Comparison of ENCODE assay signal across 18 cellular contexts in the genomic region with DNA sequence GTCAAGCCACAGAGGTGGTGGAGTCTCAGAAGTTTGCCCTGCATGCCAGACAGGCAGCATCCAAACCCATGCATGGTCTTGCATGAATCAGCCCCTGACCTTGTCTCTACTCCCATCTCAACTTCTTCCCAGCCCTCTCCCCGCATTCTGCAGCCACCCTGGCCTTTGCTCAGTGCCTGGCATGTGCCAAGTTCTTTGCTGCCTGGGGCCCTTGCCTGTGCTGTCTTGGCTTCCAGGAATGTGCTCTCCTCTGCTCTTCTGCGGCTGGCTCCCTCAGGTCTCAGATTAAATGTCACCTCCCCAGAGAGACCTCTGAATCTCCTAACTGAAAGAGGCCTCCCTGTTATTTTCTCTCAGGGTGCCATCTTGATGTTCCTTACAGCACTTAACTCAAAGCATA. TPM values are rescaled to one million over a fixed set of nuclear protein-coding genes. Genes with fewer than 3 reads are reported as not detected.
A peak's percentile ranks its signal among the peaks of the same experiment; 100 is the strongest.
DNase-seq lines count a peak whose midpoint lies in the region; ATAC-seq and TF ChIP-seq lines count a peak whose summit lies in the region.
"Had no signal": no experiment of that assay in that cellular context is flagged by ENCODE, and none has a peak within 500 bp of the region (broad histone marks: within the 10 kb centered on the region; RNA-seq: fewer than 3 reads in every experiment).

No MANE protein-coding gene starts in this region.

- BruUV-seq in MCF 10A (replicated peaks; lab: Mats Ljungman, UMichigan): no TSS peak

- no peak overlapping the region for H3K4me2 ChIP-seq in SK-N-SH
- H3K4me2 ChIP-seq: BLaER1 treated with 17β-estradiol and CSF1 and Interleukin-3, amounts not matched to agents 10 nM and 100 nM had no signal

- no peak overlapping the region for H3K4me3 ChIP-seq in SK-N-SH (ENCODE audit: low read depth in 2 of 2, low read length in 1 of 2)
- no peak overlapping the region for H3K4me3 ChIP-seq in upper lobe of right lung
- H3K4me3 ChIP-seq: BLaER1 treated with 17β-estradiol and CSF1 and Interleukin-3, amounts not matched to agents 10 nM and 100 nM; spleen; tibial nerve had no signal

- TF ChIP-seq CTCF in SK-N-SH (IDR thresholded peaks at IDR 0.05) (no peak), MCF 10A (IDR thresholded peaks at IDR 0.05; ENCODE audit: unreplicated experiment) (no peak), upper lobe of right lung (IDR thresholded peaks at IDR 0.05) (no peak)

- POLR2A ChIA-PET in SK-N-SH (lab: Yijun Ruan, JAX) (no interaction called here), MCF 10A (lab: Yijun Ruan, JAX) (interaction anchor here (1.0 kb wide), 1 partner anchor 69 kb away, joined by 3 read pairs; no protein-coding TSS in a partner anchor)

- no peaks in the 10 kb centered on the region for H3K36me3 ChIP-seq in SK-N-SH (replicated peaks in 1 of 2; ENCODE audit: control insufficient read depth in 1 of 2, insufficient read depth in 2 of 2, low read length in 1 of 2)
- no peaks in the 10 kb centered on the region for H3K36me3 ChIP-seq in upper lobe of right lung
- H3K36me3 ChIP-seq: BLaER1 treated with 17β-estradiol and CSF1 and Interleukin-3, amounts not matched to agents 10 nM and 100 nM; spleen; WERI-Rb-1 had no signal

- intact Hi-C loops in MCF 10A (cut with micrococcal nuclease) (loop anchor here (2.0 kb wide), 2 partner anchors 17 to 43 kb away; a partner anchor contains a TSS), upper lobe of right lung (cut with DNase I) (no loop called here)

- no peak overlapping the region for H3K4me3 Mint-ChIP-seq in MCF 10A (ENCODE audit: unreplicated experiment)
- H3K4me3 Mint-ChIP-seq: T-cell had no signal

- H3K9me3 Mint-ChIP-seq in MCF 10A (ENCODE audit: unreplicated experiment): no peaks in the 10 kb centered on the region
- H3K9me3 Mint-ChIP-seq: activated T-helper 2 cell treated with anti-CD3 and anti-CD28 coated beads, Interferon-gamma antibody, Interleukin-2, Interleukin-4, amounts not matched to agents 10 μg/mL and 5 μg/mL and 100 μg/mL, durations not matched to agents 14 hours and 24 hours and 36 hours; T-cell had no signal

- peaks cover 4 to 18% of the 10 kb centered on the region in 2 experiments; a peak in 2 of 4 replicates for H3K4me1 ChIP-seq in SK-N-SH (ENCODE audit: control insufficient read depth in 1 of 2, insufficient read depth in 2 of 2, low read depth in 1 of 2, low read length in 1 of 2)
- no peaks in the 10 kb centered on the region for H3K4me1 ChIP-seq in upper lobe of right lung
- H3K4me1 ChIP-seq: spleen had no signal

- no peak overlapping the region for H2AFZ ChIP-seq in SK-N-SH (ENCODE audit: low read depth)

- no peak; the same call in 2 of the 3 replicates for ATAC-seq in SK-N-SH treated with all-trans-retinoic acid at 6 μM for 48 hours
- ATAC-seq in GM21786 (IDR thresholded peaks at IDR 0.05; ENCODE audit: unreplicated experiment): no peak
- no peak for ATAC-seq in upper lobe of right lung
- ATAC-seq: T-cell had no signal

- H3K27ac ChIP-seq in SK-N-SH (ENCODE audit: low read depth in 2 of 2, low read length in 1 of 2): peak overlapping the region in 1 of 2 experiments; percentile 82; a peak in 2 of 4 replicates
- no peak overlapping the region for H3K27ac ChIP-seq in upper lobe of right lung
- H3K27ac ChIP-seq: BLaER1 treated with 17β-estradiol and CSF1 and Interleukin-3, amounts not matched to agents 10 nM and 100 nM; HL-60; spleen; tibial nerve; WERI-Rb-1 had no signal

- no peaks in the 10 kb centered on the region for H3K79me2 ChIP-seq in SK-N-SH (ENCODE audit: insufficient read depth)

- H3K36me3 Mint-ChIP-seq in MCF 10A (ENCODE audit: insufficient read depth, unreplicated experiment): peaks cover 6% of the 10 kb centered on the region
- H3K36me3 Mint-ChIP-seq: T-cell had no signal

- peaks cover 13% of the 10 kb centered on the region for H3F3A ChIP-seq in SK-N-SH (replicated peaks; ENCODE audit: insufficient read depth)

- peak overlapping the region; percentile 96 for H3K27ac Mint-ChIP-seq in MCF 10A (ENCODE audit: low read depth, unreplicated experiment)
- H3K27ac Mint-ChIP-seq: activated T-helper 2 cell treated with anti-CD3 and anti-CD28 coated beads, Interferon-gamma antibody, Interleukin-2, Interleukin-4, amounts not matched to agents 10 μg/mL and 5 μg/mL and 100 μg/mL, durations not matched to agents 14 hours and 24 hours and 36 hours; T-cell had no signal

- TF ChIP-seq EP300 in SK-N-SH (IDR thresholded peaks at IDR 0.05; ENCODE audit: borderline replicate concordance in 1 of 2, low read depth in 1 of 2, low read length in 1 of 2): no peak

- no peaks in the 10 kb centered on the region for H3K9me2 ChIP-seq in SK-N-SH

- H3K9me3 ChIP-seq in SK-N-SH (no peaks in the 10 kb centered on the region), upper lobe of right lung (no peaks in the 10 kb centered on the region)
- H3K9me3 ChIP-seq: BLaER1 treated with 17β-estradiol and CSF1 and Interleukin-3, amounts not matched to agents 10 nM and 100 nM; spleen; tibial nerve had no signal

- WGBS in SK-N-SH (ENCODE audit: low lambda C conversion rate): 69% methylated on average over 2 of the region's 2 CpGs

- TF ChIP-seq RAD21 in SK-N-SH (IDR thresholded peaks at IDR 0.05; ENCODE audit: low read length): no peak

- H4K20me1 ChIP-seq in SK-N-SH (ENCODE audit: insufficient read depth): no peaks in the 10 kb centered on the region
- H4K20me1 ChIP-seq: BLaER1 treated with 17β-estradiol and CSF1 and Interleukin-3, amounts not matched to agents 10 nM and 100 nM had no signal

- CTCF ChIA-PET in SK-N-SH (lab: Yijun Ruan, JAX): no interaction called here
- CTCF ChIA-PET in MCF 10A (lab: Yijun Ruan, JAX): interaction anchor here (0.6 kb wide), 1 partner anchor 136 kb away, joined by 4 read pairs; no protein-coding TSS in a partner anchor

- H3K27me3 Mint-ChIP-seq in MCF 10A (ENCODE audit: insufficient read depth, unreplicated experiment): no peaks in the 10 kb centered on the region
- H3K27me3 Mint-ChIP-seq: T-cell had no signal

- H3K9ac ChIP-seq in SK-N-SH: peak overlapping the region; percentile 37; the same call in 1 of the 2 replicates
- H3K9ac ChIP-seq: BLaER1 treated with 17β-estradiol and CSF1 and Interleukin-3, amounts not matched to agents 10 nM and 100 nM had no signal

- no peak for DNase-seq in SK-N-SH
- DNase-seq in MCF 10A (ENCODE audit: unreplicated experiment): peak; percentile 59
- DNase-seq in kidney tubule cell (ENCODE audit: low spot score): peak; percentile 32
- no peak for DNase-seq in C1 segment of cervical spinal cord (lab: John Stamatoyannopoulos, UW)
- DNase-seq in upper lobe of right lung: no peak
- DNase-seq in NCI-H1417 (lab: John Stamatoyannopoulos, UW): no peak
- DNase-seq: 8988T, cerebellar nuclear complex, NCI-H2107, spleen, T-cell, WERI-Rb-1 had no signal

- H3K4me1 Mint-ChIP-seq in MCF 10A (ENCODE audit: insufficient read depth, unreplicated experiment): peaks cover 24% of the 10 kb centered on the region
- H3K4me1 Mint-ChIP-seq: T-cell had no signal

- H3K27me3 ChIP-seq in SK-N-SH (ENCODE audit: insufficient read depth): no peaks in the 10 kb centered on the region
- no peaks in the 10 kb centered on the region for H3K27me3 ChIP-seq in upper lobe of right lung
- H3K27me3 ChIP-seq: BLaER1 treated with 17β-estradiol and CSF1 and Interleukin-3, amounts not matched to agents 10 nM and 100 nM; spleen; tibial nerve had no signal

TF ChIP-seq in SK-N-SH, 30 proteins besides CTCF, POLR2A, EP300 and RAD21 (continues in another document):
- TF ChIP-seq RFX5 (IDR thresholded peaks at IDR 0.05; ENCODE audit: low read length) (no peak), TCF12 (IDR thresholded peaks at IDR 0.05) (no peak), MXI1 (IDR thresholded peaks at IDR 0.05; ENCODE audit: low read depth, low read length) (no peak), SMC3 (IDR thresholded peaks at IDR 0.05; ENCODE audit: low read depth, low read length) (no peak)

TF ChIP-seq in SK-N-SH treated with all-trans-retinoic acid at 6 μM for 48 hours, 23 proteins besides CTCF, POLR2A, EP300 and RAD21 (continues in another document):
- TF ChIP-seq TOX (CRISPR knock-in tag; IDR thresholded peaks at IDR 0.05; ENCODE audit: borderline replicate concordance) (no peak), BACH2 (CRISPR knock-in tag; IDR thresholded peaks at IDR 0.05; ENCODE audit: borderline replicate concordance) (no peak), OSR1 (CRISPR knock-in tag; IDR thresholded peaks at IDR 0.05) (no peak), ISL1 (CRISPR knock-in tag; IDR thresholded peaks at IDR 0.05) (no peak)
- TF ChIP-seq, protein P1, sequence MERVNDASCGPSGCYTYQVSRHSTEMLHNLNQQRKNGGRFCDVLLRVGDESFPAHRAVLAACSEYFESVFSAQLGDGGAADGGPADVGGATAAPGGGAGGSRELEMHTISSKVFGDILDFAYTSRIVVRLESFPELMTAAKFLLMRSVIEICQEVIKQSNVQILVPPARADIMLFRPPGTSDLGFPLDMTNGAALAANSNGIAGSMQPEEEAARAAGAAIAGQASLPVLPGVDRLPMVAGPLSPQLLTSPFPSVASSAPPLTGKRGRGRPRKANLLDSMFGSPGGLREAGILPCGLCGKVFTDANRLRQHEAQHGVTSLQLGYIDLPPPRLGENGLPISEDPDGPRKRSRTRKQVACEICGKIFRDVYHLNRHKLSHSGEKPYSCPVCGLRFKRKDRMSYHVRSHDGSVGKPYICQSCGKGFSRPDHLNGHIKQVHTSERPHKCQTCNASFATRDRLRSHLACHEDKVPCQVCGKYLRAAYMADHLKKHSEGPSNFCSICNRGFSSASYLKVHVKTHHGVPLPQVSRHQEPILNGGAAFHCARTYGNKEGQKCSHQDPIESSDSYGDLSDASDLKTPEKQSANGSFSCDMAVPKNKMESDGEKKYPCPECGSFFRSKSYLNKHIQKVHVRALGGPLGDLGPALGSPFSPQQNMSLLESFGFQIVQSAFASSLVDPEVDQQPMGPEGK (CRISPR knock-in tag; IDR thresholded peaks at IDR 0.05; ENCODE audit: borderline replicate concordance): no peak

RNA-seq across cellular contexts. Expression of a gene that starts 17.6 kb away (rescaled TPM):
- polyA plus RNA-seq in SK-N-SH (2012; rRNA removed): 3.6 and 5.5 TPM in 2 replicates
- polyA plus RNA-seq in SK-N-SH (2012; cell fraction: cytosol; rRNA removed): 1.9 and 2.3 TPM in 2 replicates
- polyA plus RNA-seq in SK-N-SH (2012; cell fraction: nucleus; rRNA removed): 19.0 and 26.4 TPM in 2 replicates
- total RNA-seq in MCF 10A (2022) (2.3 and 3.1 TPM in 2 replicates), upper lobe of right lung (3.3 TPM)
- total RNA-seq: activated T-helper 2 cell treated with anti-CD3 and anti-CD28 coated beads, Interferon-gamma antibody, Interleukin-2, Interleukin-4, amounts not matched to agents 10 μg/mL and 5 μg/mL and 100 μg/mL, durations not matched to agents 14 hours and 24 hours and 36 hours had no signal

RNA-seq across cellular contexts. Expression of a gene that starts 18.1 kb away (rescaled TPM):
- polyA plus RNA-seq in SK-N-SH (2012; rRNA removed): 85.4 and 91.7 TPM in 2 replicates
- 44.8 and 62.7 TPM in 2 replicates for polyA plus RNA-seq in SK-N-SH (2012; cell fraction: cytosol; rRNA removed)
- 250 and 259 TPM in 2 replicates for polyA plus RNA-seq in SK-N-SH (2012; cell fraction: nucleus; rRNA removed)
- total RNA-seq in MCF 10A (2022) (34.2 and 44.3 TPM in 2 replicates), upper lobe of right lung (76.7 TPM)

RNA-seq across cellular contexts. Expression of a gene that starts 48.7 kb away (rescaled TPM):
- 17.0 and 20.8 TPM in 2 replicates for polyA plus RNA-seq in SK-N-SH (2012; rRNA removed)
- 10.6 and 14.5 TPM in 2 replicates for polyA plus RNA-seq in SK-N-SH (2012; cell fraction: cytosol; rRNA removed)
- 39.9 and 71.2 TPM in 2 replicates for polyA plus RNA-seq in SK-N-SH (2012; cell fraction: nucleus; rRNA removed)
- 12.4 and 18.6 TPM in 2 replicates for total RNA-seq in MCF 10A (2022)
- total RNA-seq in upper lobe of right lung: 26.3 TPM

RNA-seq across cellular contexts. Expression of a gene that starts 48.9 kb away (rescaled TPM):
- 4.3 and 4.4 TPM in 2 replicates for polyA plus RNA-seq in SK-N-SH (2012; rRNA removed)
- 5.3 and 5.8 TPM in 2 replicates for polyA plus RNA-seq in SK-N-SH (2012; cell fraction: cytosol; rRNA removed)
- 3.6 and 4.5 TPM in 2 replicates for polyA plus RNA-seq in SK-N-SH (2012; cell fraction: nucleus; rRNA removed)
- total RNA-seq in MCF 10A (2022) (9.8 and 11.0 TPM in 2 replicates), upper lobe of right lung (11.6 TPM)

Comparison
In these comparisons a context has a peak if more than half of its experiments do, and no peak if none do; other contexts are left out.
1. DNase-seq: peak in MCF 10A (single experiment) and kidney tubule cell (single experiment); none in SK-N-SH (single experiment), C1 segment of cervical spinal cord (0 of 14), upper lobe of right lung (single experiment) and NCI-H1417 (0 of 3).